In genomic region chr12:118981285-118982201, GRCh38 we compare ENCODE assay signal across 9 cellular contexts. TPM values are rescaled to one million over a fixed set of nuclear protein-coding genes. Genes with fewer than 3 reads are reported as not detected.
A peak's percentile ranks its signal among the peaks of the same experiment; 100 is the strongest.
DNase-seq lines count a peak whose midpoint lies in the region; ATAC-seq and TF ChIP-seq lines count a peak whose summit lies in the region.
"Had no signal": no experiment of that assay in that cellular context is flagged by ENCODE, and none has a peak within 500 bp of the region (broad histone marks: within the 10 kb centered on the region; RNA-seq: fewer than 3 reads in every experiment).

A gene with protein sequence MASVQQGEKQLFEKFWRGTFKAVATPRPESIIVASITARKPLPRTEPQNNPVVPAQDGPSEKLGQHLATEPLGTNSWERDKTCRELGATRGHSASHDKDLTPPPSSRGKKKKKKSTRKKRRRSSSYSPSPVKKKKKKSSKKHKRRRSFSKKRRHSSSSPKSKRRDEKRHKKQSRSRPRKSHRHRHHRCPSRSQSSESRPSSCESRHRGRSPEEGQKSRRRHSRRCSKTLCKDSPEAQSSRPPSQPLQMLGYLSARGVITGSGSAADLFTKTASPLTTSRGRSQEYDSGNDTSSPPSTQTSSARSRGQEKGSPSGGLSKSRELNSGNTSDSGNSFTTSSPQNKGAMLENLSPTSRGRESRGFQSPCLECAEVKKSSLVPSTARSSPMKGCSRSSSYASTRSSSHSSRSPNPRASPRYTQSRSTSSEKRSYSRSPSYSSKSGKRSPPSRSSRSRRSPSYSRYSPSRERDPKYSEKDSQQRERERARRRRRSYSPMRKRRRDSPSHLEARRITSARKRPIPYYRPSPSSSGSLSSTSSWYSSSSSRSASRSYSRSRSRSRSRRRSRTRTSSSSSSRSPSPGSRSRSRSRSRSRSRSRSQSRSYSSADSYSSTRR (plus strand): TSS chr12:118981541. CDS start chr12:118981883, 342 bp downstream.

- no peak for ATAC-seq in HG02885 (IDR thresholded peaks at IDR 0.05; ENCODE audit: poor library complexity, unreplicated experiment)

- H3K4me3 ChIP-seq in H7 (ENCODE audit: insufficient read depth, low read depth, low read length) (peak within 1 kb of the TSS; percentile 72), brain microvascular endothelial cell (ENCODE audit: low read depth, low read length) (no peak within 1 kb of the TSS)

- TF ChIP-seq CTCF in brain microvascular endothelial cell (IDR thresholded peaks at IDR 0.05; ENCODE audit: low read depth, low read length, missing control alignments): no peak

- no peaks in the 10 kb centered on the region for H3K36me3 ChIP-seq in H7 (replicated peaks; ENCODE audit: control insufficient read depth, insufficient read depth, low read length)
- H3K36me3 ChIP-seq in brain microvascular endothelial cell (replicated peaks): no peaks in the 10 kb centered on the region

- DNase-seq in H7: peak; percentile 95
- peak; percentile 95 for DNase-seq in NCI-H345 (lab: John Stamatoyannopoulos, UW)
- DNase-seq in ecto neural progenitor cell (ENCODE audit: low spot score): peak; percentile 96
- DNase-seq in nucleus accumbens (lab: John Stamatoyannopoulos, UW): peak in 51 of 56 donors; percentile 2 to 90 (median 59)
- DNase-seq in HuH-7.5 (ENCODE audit: low spot score): no peak
- DNase-seq in hepatic stellate cell (ENCODE audit: low spot score): no peak
- DNase-seq in brain microvascular endothelial cell: no peak

- in situ Hi-C loops in brain microvascular endothelial cell (cut with HindIII; ENCODE audit: low pct_ligation_motif_present, low sequenced_read_pairs): no loop called here

- no peak within 1 kb of the TSS for H3K27ac ChIP-seq in brain microvascular endothelial cell
- H3K27ac ChIP-seq: KMS-11 had no signal

- peaks cover 26% of the 10 kb centered on the region for H3K27me3 ChIP-seq in H7 (ENCODE audit: control insufficient read depth, insufficient read depth, low read length)
- peaks cover 5% of the 10 kb centered on the region for H3K27me3 ChIP-seq in brain microvascular endothelial cell (replicated peaks)

RNA-seq across cellular contexts. Expression of the gene that starts here (rescaled TPM):
- total RNA-seq in H7 (2014; rRNA removed; shearing (Covaris generic)): 0.26 and 0.76 TPM in 2 replicates

Comparison
In these comparisons a context has a peak if more than half of its experiments do, and no peak if none do; other contexts are left out.
1. Peak in DNase-seq and H3K4me3 ChIP-seq in H7; RNA of the gene not detected or under 1 TPM.
2. DNase-seq: peak in NCI-H345 (single experiment), ecto neural progenitor cell (single experiment) and nucleus accumbens (51 of 56); none in HuH-7.5 (single experiment), hepatic stellate cell (single experiment) and brain microvascular endothelial cell (single experiment).